In the genomic region with DNA sequence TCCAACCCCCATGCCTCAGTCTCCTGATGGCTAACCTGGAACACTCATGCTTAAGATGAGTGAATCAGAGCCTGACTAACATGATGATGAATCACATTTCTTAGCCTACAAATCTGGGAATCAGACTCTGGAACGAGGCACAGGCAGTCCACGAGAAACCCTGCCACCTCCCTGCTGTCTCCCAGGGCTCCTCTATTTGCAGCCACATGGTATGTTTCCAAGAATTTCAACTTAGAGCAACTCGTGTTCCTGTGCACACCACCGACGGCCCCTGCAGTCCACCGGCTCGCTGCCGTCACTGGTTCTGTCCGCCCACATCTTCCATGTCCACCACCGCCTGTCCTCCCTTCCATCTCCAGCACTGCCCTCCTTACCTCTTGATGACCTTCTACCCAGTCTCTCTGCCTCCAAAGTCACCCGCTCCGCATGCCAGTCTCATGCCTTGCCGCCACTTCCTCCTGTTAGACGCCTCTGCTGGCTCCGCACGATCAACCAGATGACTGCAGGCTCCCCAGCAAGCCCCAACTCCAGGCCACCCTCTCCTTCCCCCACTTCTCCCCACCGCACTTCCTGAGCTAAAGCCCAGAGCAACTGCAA, we compare ENCODE assay signal across 11 cellular contexts.
A peak's percentile ranks its signal among the peaks of the same experiment; 100 is the strongest.
DNase-seq lines count a peak whose midpoint lies in the region; ATAC-seq and TF ChIP-seq lines count a peak whose summit lies in the region.
"Had no signal": no experiment of that assay in that cellular context is flagged by ENCODE, and none has a peak within 500 bp of the region (broad histone marks: within the 10 kb centered on the region; RNA-seq: fewer than 3 reads in every experiment).

No MANE protein-coding gene starts in this region.

- no peak overlapping the region for H2BK20ac ChIP-seq in H9 (ENCODE audit: low read depth, low read length, poor library complexity, severe bottlenecking)

- H2AK5ac ChIP-seq in H9 (ENCODE audit: insufficient read length, low read length), result no peak overlapping the region

- H3K27me3 Mint-ChIP-seq in H9 (ENCODE audit: low read depth), result no peaks in the 10 kb centered on the region

- H3K27ac ChIP-seq in SJSA1 (peak overlapping the region; percentile 59), fibroblast of lung (ENCODE audit: insufficient read depth, low read length) (no peak overlapping the region), H9 (ENCODE audit: insufficient read length, low read depth, low read length) (no peak overlapping the region)
- H3K27ac ChIP-seq: prostate gland had no signal

- no CpG with 5 or more reads among the region's 17 CpGs for WGBS in H9 (ENCODE audit: extremely low coverage, insufficient read length, low lambda C conversion rate)

- no peak overlapping the region for H2BK120ac ChIP-seq in H9 (ENCODE audit: low read depth, low read length, poor library complexity, severe bottlenecking)

- H4K20me1 ChIP-seq in fibroblast of lung (ENCODE audit: control insufficient read depth, extremely low read depth, insufficient read depth, low read length), result no peaks in the 10 kb centered on the region
- no peaks in the 10 kb centered on the region for H4K20me1 ChIP-seq in H9 (ENCODE audit: control insufficient read depth, insufficient read depth, insufficient read length)

- no peak overlapping the region for H4K8ac ChIP-seq in H9 (replicated peaks; ENCODE audit: insufficient read length, low read depth, low read length)

- no peaks in the 10 kb centered on the region for H3K79me2 ChIP-seq in fibroblast of lung (ENCODE audit: control insufficient read depth, insufficient read depth, low read length)
- H3K79me2 ChIP-seq in H9 (ENCODE audit: insufficient read depth, low read length), result no peaks in the 10 kb centered on the region

- H2AFZ ChIP-seq in fibroblast of lung (ENCODE audit: low read length) (no peak overlapping the region), H9 (ENCODE audit: low read length) (no peak overlapping the region)

- H3K4me3 ChIP-seq in SJSA1 (no peak overlapping the region), fibroblast of lung (replicated peaks in 1 of 4; ENCODE audit: control extremely low read depth in 1 of 4, insufficient read depth in 1 of 4, low read depth in 3 of 4, low read length in 4 of 4) (no peak overlapping the region), skeletal muscle cell (ENCODE audit: low read depth, low read length) (no peak overlapping the region)
- H3K4me3 ChIP-seq: prostate gland had no signal

- no peak overlapping the region for H3K9ac ChIP-seq in fibroblast of lung (ENCODE audit: insufficient read depth, low read length)
- no peak overlapping the region for H3K9ac ChIP-seq in H9 (ENCODE audit: extremely low read depth, insufficient read length, low read length)

- H3K36me3 ChIP-seq in SJSA1, result no peaks in the 10 kb centered on the region
- H3K36me3 ChIP-seq in fibroblast of lung (ENCODE audit: control insufficient read depth, insufficient read depth, low read length), result no peaks in the 10 kb centered on the region
- H3K36me3 ChIP-seq: prostate gland had no signal

- H3K23me2 ChIP-seq in H9 (ENCODE audit: insufficient read length, low read depth, low read length, poor library complexity, severe bottlenecking), result no peaks in the 10 kb centered on the region

- H4K5ac ChIP-seq in H9 (ENCODE audit: insufficient read length, low read depth, low read length), result no peak overlapping the region

- no peaks in the 10 kb centered on the region for H3K79me1 ChIP-seq in H9 (ENCODE audit: insufficient read depth, low read depth, low read length, poor library complexity, severe bottlenecking)

- TF ChIP-seq CTCF in fibroblast of lung (conservative IDR thresholded peaks at IDR 0.05 in 1 of 2, IDR thresholded peaks at IDR 0.05 in 1 of 2; ENCODE audit: low read depth in 1 of 2, low read length in 2 of 2), result no peak
- no peak for TF ChIP-seq CTCF in H9 (conservative IDR thresholded peaks at IDR 0.05)

- H3K9me3 ChIP-seq in SJSA1 (replicated peaks), result no peaks in the 10 kb centered on the region
- no peaks in the 10 kb centered on the region for H3K9me3 ChIP-seq in fibroblast of lung (ENCODE audit: control insufficient read depth, insufficient read depth, low read depth, low read length)
- no peaks in the 10 kb centered on the region for H3K9me3 ChIP-seq in H9 (ENCODE audit: control insufficient read depth, low read depth, low read length)
- H3K9me3 ChIP-seq: prostate gland had no signal

- peak overlapping the region in 1 of 3 experiments; percentile 72; a peak in 3 of 7 replicates for H3K27ac Mint-ChIP-seq in H9
- H3K27ac Mint-ChIP-seq: WTC11 had no signal

- H3K56ac ChIP-seq in H9 (ENCODE audit: insufficient read length, low read depth, low read length), result no peak overlapping the region

- no peak overlapping the region for H3K18ac ChIP-seq in H9 (ENCODE audit: insufficient read length, low read depth, low read length)

- no peak overlapping the region for H3K4me3 Mint-ChIP-seq in H9
- H3K4me3 Mint-ChIP-seq: WTC11 had no signal

- no peak overlapping the region for H2BK12ac ChIP-seq in H9 (ENCODE audit: insufficient read length, low read depth, low read length)

- H3K4me1 Mint-ChIP-seq in H9, result no peaks in the 10 kb centered on the region
- H3K4me1 Mint-ChIP-seq: WTC11 had no signal

- no peak overlapping the region for H4K91ac ChIP-seq in H9 (ENCODE audit: insufficient read length, low read depth, low read length)

- H3K4me1 ChIP-seq in SJSA1 (replicated peaks) (peaks cover 18% of the 10 kb centered on the region), fibroblast of lung (ENCODE audit: control insufficient read depth, extremely low read depth, insufficient read depth, low read length) (peaks cover 2% of the 10 kb centered on the region), H9 (ENCODE audit: insufficient read depth, low read length) (no peaks in the 10 kb centered on the region)
- H3K4me1 ChIP-seq: prostate gland had no signal

- ATAC-seq in GM18505 (IDR thresholded peaks at IDR 0.05; ENCODE audit: unreplicated experiment), result peak; percentile 79
- ATAC-seq: WTC11 had no signal

- H3T11ph ChIP-seq in H9 (ENCODE audit: low read length), result no peak overlapping the region

- H2BK5ac ChIP-seq in H9 (ENCODE audit: insufficient read length, low read length), result no peak overlapping the region

- no peak overlapping the region for H3K4ac ChIP-seq in H9 (ENCODE audit: low read depth, low read length)

- H3K14ac ChIP-seq in H9 (ENCODE audit: insufficient read depth, low read length), result no peak overlapping the region

- H3K27me3 ChIP-seq in SJSA1 (replicated peaks) (no peaks in the 10 kb centered on the region), fibroblast of lung (ENCODE audit: control insufficient read depth, insufficient read depth, low read length) (no peaks in the 10 kb centered on the region), H9 (ENCODE audit: insufficient read depth, low read length) (no peaks in the 10 kb centered on the region)

- H3K9me3 Mint-ChIP-seq in H9, result peaks cover 0 to 10% of the 10 kb centered on the region in 2 experiments

- DNase-seq in SJSA1 (ENCODE audit: low read depth in 1 of 2, low spot score in 2 of 2) (peak; percentile 54 to 63), fibroblast of lung (ENCODE audit: low read depth in 2 of 2) (peak; percentile 59 to 96), skeletal muscle cell (ENCODE audit: low read depth) (peak; percentile 73), dermis blood vessel endothelial cell (no peak), NCI-H510A (lab: John Stamatoyannopoulos, UW) (no peak), H9 (no peak), COLO668 (lab: John Stamatoyannopoulos, UW; ENCODE audit: unreplicated experiment) (no peak)
- DNase-seq: NCI-H69 had no signal

- H2BK15ac ChIP-seq in H9 (ENCODE audit: low read depth, low read length), result no peak overlapping the region

- H3K23ac ChIP-seq in H9 (ENCODE audit: insufficient read length, low read depth, low read length), result no peak overlapping the region

- H3K4me2 ChIP-seq in fibroblast of lung (ENCODE audit: extremely low read depth, insufficient read depth, low read length) (no peak overlapping the region), H9 (ENCODE audit: insufficient read depth, insufficient read length, low read length) (no peak overlapping the region)

- no peak for TF ChIP-seq POLR2A in GM18505 (IDR thresholded peaks at IDR 0.05; ENCODE audit: borderline replicate concordance, extremely low read depth, insufficient read depth, insufficient read length)

- H3K36me3 Mint-ChIP-seq in H9 (ENCODE audit: insufficient read depth in 1 of 3, low read depth in 3 of 3), result peaks cover 34 to 56% (median 55%) of the 10 kb centered on the region in 3 experiments

Comparison
In these comparisons a context has a peak if more than half of its experiments do, and no peak if none do; other contexts are left out.
1. DNase-seq: peak in SJSA1 (2 of 2), fibroblast of lung (2 of 2) and skeletal muscle cell (single experiment); none in dermis blood vessel endothelial cell (single experiment), NCI-H510A (single experiment), H9 (single experiment) and COLO668 (single experiment).